In the genomic region with DNA sequence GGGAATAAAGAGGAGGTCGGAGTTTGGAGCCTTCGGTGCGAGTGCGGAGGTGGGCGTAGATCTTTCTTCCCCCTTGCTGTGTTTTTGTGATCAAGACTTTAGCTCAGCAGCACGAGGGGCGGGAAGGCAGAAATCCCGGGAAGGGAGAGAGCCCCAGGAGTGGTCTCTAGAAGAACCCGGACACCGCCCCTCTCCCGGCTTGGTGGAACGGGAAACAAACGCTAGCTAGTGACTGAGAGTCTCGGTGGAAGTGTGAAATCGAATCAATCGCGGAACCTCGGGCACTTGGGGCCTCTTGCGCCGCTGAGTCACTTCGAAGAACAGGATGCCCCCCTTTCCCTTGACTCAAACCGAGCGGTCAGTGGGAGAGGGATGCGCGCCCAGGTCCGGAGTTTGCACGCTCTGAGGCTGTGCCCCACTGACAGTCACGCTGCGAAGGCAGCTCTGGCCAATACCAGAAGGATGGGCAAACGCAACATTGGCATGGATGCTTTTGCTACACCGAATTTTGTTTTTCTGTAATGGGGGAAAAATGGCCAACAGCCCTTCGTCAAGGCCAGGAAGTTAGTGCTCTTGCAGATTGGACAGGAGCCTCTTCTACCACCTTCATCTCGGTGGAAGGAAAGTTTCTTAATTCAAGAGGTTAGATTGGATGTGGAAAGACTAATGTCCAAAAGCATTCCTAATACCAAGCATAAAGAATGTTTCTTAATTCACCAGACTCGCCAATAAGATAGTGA, we compare ENCODE assay signal across 14 cellular contexts. TPM values are rescaled to one million over a fixed set of nuclear protein-coding genes. Genes with fewer than 3 reads are reported as not detected.
DNase-seq lines count a peak whose midpoint lies in the region; TF ChIP-seq lines count a peak whose summit lies in the region.
"Had no signal": no experiment of that assay in that cellular context is flagged by ENCODE, and none has a peak within 500 bp of the region (broad histone marks: within the 10 kb centered on the region; RNA-seq: fewer than 3 reads in every experiment).

No MANE protein-coding gene starts in this region.

- DNase-seq in T-helper 1 cell = no peak
- peak; percentile 81 for DNase-seq in H7
- no peak for DNase-seq in coronary artery (ENCODE audit: low spot score)
- DNase-seq in nephron progenitor cell = no peak
- no peak for DNase-seq in GM03348 (ENCODE audit: low spot score)
- no peak for DNase-seq in UCSD-AML1 (lab: John Stamatoyannopoulos, UW; ENCODE audit: unreplicated experiment)
- DNase-seq in effector CD4-positive, alpha-beta T cell = no peak
- DNase-seq: activated CD4-positive, CD25-positive, alpha-beta regulatory T cell; DMS79 treated with DMSO at 0.1 percent for 48 hours; Karpas-422; SHP77 had no signal

- H3K4me3 ChIP-seq in H7 (ENCODE audit: insufficient read depth, low read depth, low read length) (peak overlapping the region; percentile 32), coronary artery (peak overlapping the region; percentile 40)

- no peak overlapping the region for H3K27ac ChIP-seq in coronary artery

- H3K9me3 Mint-ChIP-seq in T-helper 1 cell treated with Interleukin-12 subunit alpha and Interleukin-12 subunit beta and Interleukin-4 antibody, amounts not matched to agents 30 μg/mL and 1 μg/mL, for 36 hours = peaks cover 4% of the 10 kb centered on the region
- H3K9me3 Mint-ChIP-seq in nephron progenitor cell = peaks cover 4% of the 10 kb centered on the region

- H3K27me3 ChIP-seq in H7 (ENCODE audit: control insufficient read depth, insufficient read depth, low read length) = peaks cover 99% of the 10 kb centered on the region

- peak overlapping the region; percentile 7 for H3K4me3 Mint-ChIP-seq in T-helper 1 cell treated with Interleukin-12 subunit alpha and Interleukin-12 subunit beta and Interleukin-4 antibody, amounts not matched to agents 30 μg/mL and 1 μg/mL, for 36 hours
- peak overlapping the region; percentile 45 for H3K4me3 Mint-ChIP-seq in nephron progenitor cell

- H3K4me1 Mint-ChIP-seq in T-helper 1 cell treated with Interleukin-12 subunit alpha and Interleukin-12 subunit beta and Interleukin-4 antibody, amounts not matched to agents 30 μg/mL and 1 μg/mL, for 36 hours (ENCODE audit: low read depth) = peaks cover 34% of the 10 kb centered on the region
- peaks cover 54% of the 10 kb centered on the region for H3K4me1 Mint-ChIP-seq in nephron progenitor cell

- H3K27ac Mint-ChIP-seq in T-helper 1 cell treated with Interleukin-12 subunit alpha and Interleukin-12 subunit beta and Interleukin-4 antibody, amounts not matched to agents 30 μg/mL and 1 μg/mL, for 36 hours = peak overlapping the region; percentile 52
- no peak overlapping the region for H3K27ac Mint-ChIP-seq in nephron progenitor cell

- H3K27me3 Mint-ChIP-seq in T-helper 1 cell treated with Interleukin-12 subunit alpha and Interleukin-12 subunit beta and Interleukin-4 antibody, amounts not matched to agents 30 μg/mL and 1 μg/mL, for 36 hours (ENCODE audit: low read depth) = peaks cover 89% of the 10 kb centered on the region
- H3K27me3 Mint-ChIP-seq in nephron progenitor cell (ENCODE audit: low read depth, poor library complexity) = peaks cover 100% of the 10 kb centered on the region

- no peaks in the 10 kb centered on the region for H3K36me3 ChIP-seq in H7 (replicated peaks; ENCODE audit: control insufficient read depth, insufficient read depth, low read length)

- peaks cover 11% of the 10 kb centered on the region for H3K36me3 Mint-ChIP-seq in T-helper 1 cell treated with Interleukin-12 subunit alpha and Interleukin-12 subunit beta and Interleukin-4 antibody, amounts not matched to agents 30 μg/mL and 1 μg/mL, for 36 hours (ENCODE audit: low read depth)
- no peaks in the 10 kb centered on the region for H3K36me3 Mint-ChIP-seq in nephron progenitor cell (ENCODE audit: low read depth)

- TF ChIP-seq CTCF in coronary artery (IDR thresholded peaks at IDR 0.05) (no peak), nephron progenitor cell (IDR thresholded peaks at IDR 0.05) (no peak)

RNA-seq across cellular contexts. Expression of a gene that starts 1.6 kb away (rescaled TPM):
- 0.07 and 0.28 TPM in 2 replicates for total RNA-seq in H7 (2014; rRNA removed; shearing (Covaris generic))
- total RNA-seq: mesenteric fat pad, right cardiac atrium had no signal
